Comparison of ENCODE assay signal across 10 cellular contexts in the genomic region with DNA sequence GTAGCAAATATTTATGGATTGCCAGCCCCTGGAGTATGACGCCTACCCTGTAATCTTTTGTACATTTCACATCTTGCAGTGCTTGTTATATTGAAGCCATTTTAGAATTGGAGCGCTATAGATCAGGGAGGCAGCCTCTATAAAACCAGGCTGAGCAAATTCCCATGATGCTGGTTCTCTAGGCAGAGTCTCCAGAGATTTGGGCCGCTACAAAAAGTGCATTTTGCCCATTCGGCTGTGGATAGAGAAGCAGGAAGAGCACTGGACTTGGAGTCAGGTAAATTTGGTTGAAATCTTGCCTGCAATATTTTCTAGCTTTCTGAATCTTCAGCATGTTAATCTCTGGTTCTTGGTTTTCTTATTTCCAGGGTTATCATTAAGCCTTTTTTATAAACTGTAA. TPM values are rescaled to one million over a fixed set of nuclear protein-coding genes. Genes with fewer than 3 reads are reported as not detected.
DNase-seq lines count a peak whose midpoint lies in the region; ATAC-seq and TF ChIP-seq lines count a peak whose summit lies in the region.
"Had no signal": no experiment of that assay in that cellular context is flagged by ENCODE, and none has a peak within 500 bp of the region (broad histone marks: within the 10 kb centered on the region; RNA-seq: fewer than 3 reads in every experiment).

No MANE protein-coding gene starts in this region.

- CTCF ChIA-PET in activated B cell treated with CpG ODN at 0.5 μM for 24 hours (lab: Charles Lee) = interaction anchor here (1.1 kb wide), 1 partner anchor 208 kb away, joined by 3 read pairs; no protein-coding TSS in a partner anchor

- intact Hi-C loops in activated CD4-positive, alpha-beta T cell treated with anti-CD3 and anti-CD28 coated beads, Interleukin-2, amount 10 ng/mL, durations not matched to agents 24 days and 14 days (cut with micrococcal nuclease) = loop anchor here (5.0 to 10.0 kb wide), 3 partner anchors 80 to 363 kb away; partner anchors contain the start of genes KCNK15, SERINC3 and STK4
- intact Hi-C loops in activated B cell treated with CpG ODN at 0.5 μM for 24 hours (cut with micrococcal nuclease) = loop anchor here (2.0 to 10.0 kb wide), 6 partner anchors 79 to 1797 kb away; partner anchors contain the start of genes PKIG, SRSF6, STK4 and TP53RK

- POLR2A ChIA-PET in activated B cell treated with CpG ODN at 0.5 μM for 24 hours (lab: Charles Lee) = interaction anchor here (1.1 to 1.4 kb wide), 2 partner anchors 19 to 80 kb away, joined by 3 read pairs; no protein-coding TSS in a partner anchor

- no peak overlapping the region for H2AFZ ChIP-seq in hepatocyte

- no peaks in the 10 kb centered on the region for H3K27me3 ChIP-seq in hepatocyte

- H3K27ac Mint-ChIP-seq in activated CD4-positive, alpha-beta T cell treated with anti-CD3 and anti-CD28 coated beads, Interleukin-2, amount 10 ng/mL, durations not matched to agents 24 days and 14 days = no peak overlapping the region
- H3K27ac Mint-ChIP-seq in activated B cell treated with CpG ODN at 0.5 μM for 24 hours = peak overlapping the region; percentile 87
- H3K27ac Mint-ChIP-seq in stimulated activated naive CD8-positive, alpha-beta T cell treated with anti-CD3 and anti-CD28 coated beads, Interleukin-15, amount 100 ng/mL, for 72 hours = peak overlapping the region in 1 of 2 donors; percentile 15

- no peaks in the 10 kb centered on the region for H3K36me3 ChIP-seq in hepatocyte (replicated peaks; ENCODE audit: insufficient read depth, low read depth)

- peak overlapping the region; percentile 61 for H3K4me3 ChIP-seq in hepatocyte

- no peaks in the 10 kb centered on the region for H3K27me3 Mint-ChIP-seq in activated CD4-positive, alpha-beta T cell treated with anti-CD3 and anti-CD28 coated beads, Interleukin-2, amount 10 ng/mL, durations not matched to agents 24 days and 14 days
- no peaks in the 10 kb centered on the region for H3K27me3 Mint-ChIP-seq in activated B cell treated with CpG ODN at 0.5 μM for 24 hours
- H3K27me3 Mint-ChIP-seq in stimulated activated naive CD8-positive, alpha-beta T cell treated with anti-CD3 and anti-CD28 coated beads, Interleukin-15, amount 100 ng/mL, for 72 hours = no peaks in the 10 kb centered on the region

- WGBS in hepatocyte (ENCODE audit: low lambda C conversion rate, missing lambda C conversion rate) = 76% methylated on average over 4 of the region's 4 CpGs

- peaks cover 59% of the 10 kb centered on the region for H3K4me1 Mint-ChIP-seq in activated CD4-positive, alpha-beta T cell treated with anti-CD3 and anti-CD28 coated beads, Interleukin-2, amount 10 ng/mL, durations not matched to agents 24 days and 14 days
- H3K4me1 Mint-ChIP-seq in activated B cell treated with CpG ODN at 0.5 μM for 24 hours = peaks cover 78% of the 10 kb centered on the region
- peaks cover 76% of the 10 kb centered on the region for H3K4me1 Mint-ChIP-seq in stimulated activated naive CD8-positive, alpha-beta T cell treated with anti-CD3 and anti-CD28 coated beads, Interleukin-15, amount 100 ng/mL, for 72 hours

- no peaks in the 10 kb centered on the region for H3K9me2 ChIP-seq in hepatocyte (replicated peaks; ENCODE audit: insufficient read depth)

- peaks cover 68% of the 10 kb centered on the region for H3K79me2 ChIP-seq in hepatocyte

- no peak for DNase-seq in activated CD4-positive, alpha-beta T cell treated with anti-CD3 and anti-CD28 coated beads, Interleukin-2, amount 10 ng/mL, durations not matched to agents 24 days and 14 days
- no peak for DNase-seq in activated CD4-positive, alpha-beta T cell treated with anti-CD3 and anti-CD28 coated beads, Interleukin-2, amount 50 U/mL, for 48 hours
- DNase-seq in activated B cell treated with CpG ODN at 0.5 μM for 24 hours (no peak), hepatocyte (ENCODE audit: low spot score) (no peak)
- DNase-seq in stimulated activated naive CD8-positive, alpha-beta T cell treated with anti-CD3 and anti-CD28 coated beads, Interleukin-15, amount 100 ng/mL, for 72 hours = no peak
- no peak for DNase-seq in activated CD8-positive, alpha-beta memory T cell treated with anti-CD3 and anti-CD28 coated beads, Interleukin-2, amount 50 U/mL, for 48 hours
- DNase-seq: ACHN, NCI-H2171 treated with DMSO at 0.1 percent for 48 hours had no signal

- H3K36me3 Mint-ChIP-seq in activated CD4-positive, alpha-beta T cell treated with anti-CD3 and anti-CD28 coated beads, Interleukin-2, amount 10 ng/mL, durations not matched to agents 24 days and 14 days (ENCODE audit: low read depth) = peaks cover 30% of the 10 kb centered on the region
- peaks cover 41% of the 10 kb centered on the region for H3K36me3 Mint-ChIP-seq in activated B cell treated with CpG ODN at 0.5 μM for 24 hours (ENCODE audit: low read depth)

- no peak overlapping the region for H3K27ac ChIP-seq in hepatocyte

- peaks cover 62% of the 10 kb centered on the region for H4K20me1 ChIP-seq in hepatocyte (ENCODE audit: insufficient read depth, poor library complexity, severe bottlenecking)

- no peak for TF ChIP-seq CTCF in activated B cell treated with CpG ODN at 0.5 μM for 24 hours (IDR thresholded peaks at IDR 0.05)
- TF ChIP-seq CTCF in hepatocyte (IDR thresholded peaks at IDR 0.05; ENCODE audit: poor library complexity) = no peak

- peaks cover 13% of the 10 kb centered on the region for H3K4me1 ChIP-seq in hepatocyte (ENCODE audit: insufficient read depth)

- peak overlapping the region; percentile 85 for H3K4me2 ChIP-seq in hepatocyte

- H3K4me3 Mint-ChIP-seq in activated CD4-positive, alpha-beta T cell treated with anti-CD3 and anti-CD28 coated beads, Interleukin-2, amount 10 ng/mL, durations not matched to agents 24 days and 14 days = peak overlapping the region; percentile 97
- peak overlapping the region; percentile 94 for H3K4me3 Mint-ChIP-seq in activated B cell treated with CpG ODN at 0.5 μM for 24 hours
- peak overlapping the region; percentile 97 to 98 for H3K4me3 Mint-ChIP-seq in stimulated activated naive CD8-positive, alpha-beta T cell treated with anti-CD3 and anti-CD28 coated beads, Interleukin-15, amount 100 ng/mL, for 72 hours

- ATAC-seq in activated B cell treated with CpG ODN at 0.5 μM for 24 hours (ENCODE audit: low read depth) (no peak), HG02973 (IDR thresholded peaks at IDR 0.05; ENCODE audit: unreplicated experiment) (no peak), GM21576 (IDR thresholded peaks at IDR 0.05; ENCODE audit: unreplicated experiment) (no peak)
- no peak for ATAC-seq in stimulated activated naive CD8-positive, alpha-beta T cell treated with anti-CD3 and anti-CD28 coated beads, Interleukin-15, amount 100 ng/mL, for 72 hours

- no peaks in the 10 kb centered on the region for H3K9me3 Mint-ChIP-seq in activated CD4-positive, alpha-beta T cell treated with anti-CD3 and anti-CD28 coated beads, Interleukin-2, amount 10 ng/mL, durations not matched to agents 24 days and 14 days
- no peaks in the 10 kb centered on the region for H3K9me3 Mint-ChIP-seq in activated B cell treated with CpG ODN at 0.5 μM for 24 hours
- H3K9me3 Mint-ChIP-seq in stimulated activated naive CD8-positive, alpha-beta T cell treated with anti-CD3 and anti-CD28 coated beads, Interleukin-15, amount 100 ng/mL, for 72 hours = no peaks in the 10 kb centered on the region

- no peaks in the 10 kb centered on the region for H3K9me3 ChIP-seq in hepatocyte (ENCODE audit: low read depth)

RNA-seq across cellular contexts. Expression of gene YWHAB, which starts 2.0 kb away (rescaled TPM):
- total RNA-seq in activated CD4-positive, alpha-beta T cell treated with anti-CD3 and anti-CD28 coated beads, Interleukin-2, amount 10 ng/mL, durations not matched to agents 24 days and 14 days = 241 and 243 TPM in 2 replicates
- 234 and 246 TPM in 2 replicates for total RNA-seq in activated B cell treated with CpG ODN at 0.5 μM for 24 hours
- total RNA-seq in hepatocyte = 86.3 and 89.5 TPM in 2 replicates
- 163 and 169 TPM in 2 replicates for polyA plus RNA-seq in hepatocyte

RNA-seq across cellular contexts. Expression of gene PABPC1L, which starts 22.4 kb away (rescaled TPM):
- total RNA-seq in activated CD4-positive, alpha-beta T cell treated with anti-CD3 and anti-CD28 coated beads, Interleukin-2, amount 10 ng/mL, durations not matched to agents 24 days and 14 days = 96.9 and 103 TPM in 2 replicates
- total RNA-seq in activated B cell treated with CpG ODN at 0.5 μM for 24 hours (49.5 and 61.1 TPM in 2 replicates), hepatocyte (18.0 and 23.5 TPM in 2 replicates)
- 15.6 and 29.6 TPM in 2 replicates for polyA plus RNA-seq in hepatocyte
